ENCODE assay signal across 16 cellular contexts in the genomic region with DNA sequence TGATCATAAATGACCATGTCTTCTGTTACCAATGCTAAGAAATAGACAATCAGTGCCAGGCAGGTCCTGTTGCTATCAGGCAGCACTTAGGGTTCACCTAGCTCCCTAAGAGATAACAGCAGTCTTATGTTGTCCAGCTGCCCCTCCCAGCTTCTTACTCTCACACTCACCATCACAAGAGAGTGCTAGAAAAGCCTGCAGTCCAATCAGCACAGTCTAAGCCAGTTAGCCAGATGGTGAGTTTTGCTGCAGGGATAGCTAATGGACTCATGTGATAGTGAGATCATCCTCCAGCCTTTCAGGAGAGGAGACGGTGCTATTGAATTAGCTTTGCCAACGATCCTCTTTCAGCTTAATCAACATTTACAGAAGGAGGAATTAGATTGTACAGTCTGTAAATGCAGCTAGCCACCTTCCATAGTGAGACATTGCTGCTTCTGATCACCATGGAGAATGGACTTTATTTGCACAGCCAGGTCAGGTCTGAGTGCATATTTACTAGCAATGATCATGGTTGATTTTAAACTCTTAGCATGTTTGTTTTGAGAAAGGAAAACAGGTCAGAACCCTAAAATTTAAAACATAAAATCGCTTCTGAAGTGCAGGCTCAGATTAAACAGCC.
A peak's percentile ranks its signal among the peaks of the same experiment; 100 is the strongest.
DNase-seq lines count a peak whose midpoint lies in the region; ATAC-seq, FAIRE-seq and TF ChIP-seq lines count a peak whose summit lies in the region.
"Had no signal": no experiment of that assay in that cellular context is flagged by ENCODE, and none has a peak within 500 bp of the region (broad histone marks: within the 10 kb centered on the region; RNA-seq: fewer than 3 reads in every experiment).

No MANE protein-coding gene starts in this region.

- DNase-seq in NCI-H128 (lab: John Stamatoyannopoulos, UW; ENCODE audit: unreplicated experiment): peak; percentile 31
- peak; percentile 63 for DNase-seq in NCI-H2227 (lab: John Stamatoyannopoulos, UW; ENCODE audit: unreplicated experiment)
- DNase-seq in bronchial epithelial cell (ENCODE audit: low read depth): peak; percentile 19
- DNase-seq in pancreas: peak in 1 of 6 donors; percentile 3
- no peak for DNase-seq in KG1 (lab: John Stamatoyannopoulos, UW)
- no peak for DNase-seq in stimulated activated naive CD4-positive, alpha-beta T cell (lab: John Stamatoyannopoulos, UW)
- DNase-seq in central memory CD4-positive, alpha-beta T cell: no peak
- DNase-seq in tibial artery: no peak
- DNase-seq: activated CD4-positive, alpha-beta T cell treated with anti-CD3 and anti-CD28 coated beads, Interleukin-2, amount 10 ng/mL, durations not matched to agents 7 days and 5 days; CD8-positive, alpha-beta T cell; gastrocnemius medialis; Kasumi-1; left lung; nephron progenitor cell had no signal

- H3K36me3 ChIP-seq in bronchial epithelial cell (ENCODE audit: control insufficient read depth, insufficient read depth, low read length) (no peaks in the 10 kb centered on the region), pancreas (no peaks in the 10 kb centered on the region), tibial artery (no peaks in the 10 kb centered on the region)
- H3K36me3 ChIP-seq: ascending aorta, gastrocnemius medialis, left lung had no signal

- H3K4me1 ChIP-seq in pancreas (no peaks in the 10 kb centered on the region), tibial artery (no peaks in the 10 kb centered on the region)
- H3K4me1 ChIP-seq: ascending aorta, gastrocnemius medialis, left lung had no signal

- H3K27ac ChIP-seq in pancreas (peak overlapping the region in 1 of 4 donors; percentile 37), tibial artery (no peak overlapping the region)
- H3K27ac ChIP-seq: ascending aorta, gastrocnemius medialis, left lung, skin epidermis had no signal

- H3K4me3 ChIP-seq in bronchial epithelial cell (ENCODE audit: low read depth, low read length) (no peak overlapping the region), pancreas (no peak overlapping the region), tibial artery (no peak overlapping the region)
- H3K4me3 ChIP-seq: ascending aorta, gastrocnemius medialis, left lung, skin epidermis had no signal

- intact Hi-C loops in pancreas (cut with DNase I): no loop called here
- intact Hi-C loops in tibial artery (cut with DNase I; ENCODE audit: low total_unique reads): no loop called here

- TF ChIP-seq CTCF in bronchial epithelial cell (IDR thresholded peaks at IDR 0.05; ENCODE audit: insufficient read depth, low read length, severe bottlenecking) (no peak), pancreas (IDR thresholded peaks at IDR 0.05) (no peak), tibial artery (IDR thresholded peaks at IDR 0.05) (no peak)

- whole genome bisulfite sequencing in pancreas, 2 donors: 20 to 21% methylated on average over 3 of the region's 3 CpGs

- no peaks in the 10 kb centered on the region for H3K27me3 ChIP-seq in bronchial epithelial cell (ENCODE audit: control insufficient read depth, insufficient read depth, low read length)
- no peaks in the 10 kb centered on the region for H3K27me3 ChIP-seq in pancreas
- no peaks in the 10 kb centered on the region for H3K27me3 ChIP-seq in tibial artery
- H3K27me3 ChIP-seq: ascending aorta, gastrocnemius medialis, left lung had no signal

- H3K9me3 ChIP-seq in pancreas: no peaks in the 10 kb centered on the region
- no peaks in the 10 kb centered on the region for H3K9me3 ChIP-seq in tibial artery
- H3K9me3 ChIP-seq: ascending aorta, gastrocnemius medialis, left lung had no signal

- peak in 3 of 4 donors; percentile 48 to 90 (median 86) for ATAC-seq in pancreas
- ATAC-seq: CD8-positive, alpha-beta T cell; gastrocnemius medialis; left lung had no signal

- FAIRE-seq in bronchial epithelial cell (lab: Jason Lieb, UNC) (peak; percentile 50), pancreas (lab: Jason Lieb, UNC) (no peak)

Comparison
In these comparisons a context has a peak if more than half of its experiments do, and no peak if none do; other contexts are left out.
1. DNase-seq: peak in NCI-H128 (single experiment), NCI-H2227 (single experiment) and bronchial epithelial cell (single experiment); none in KG1 (single experiment), stimulated activated naive CD4-positive, alpha-beta T cell (0 of 6), central memory CD4-positive, alpha-beta T cell (single experiment) and tibial artery (0 of 2).